Comparison of ENCODE assay signal across 9 cellular contexts in genomic region chr7:117873933-117874530, GRCh38. TPM values are rescaled to one million over a fixed set of nuclear protein-coding genes. Genes with fewer than 3 reads are reported as not detected.
A peak's percentile ranks its signal among the peaks of the same experiment; 100 is the strongest.
DNase-seq lines count a peak whose midpoint lies in the region; TF ChIP-seq lines count a peak whose summit lies in the region.
"Had no signal": no experiment of that assay in that cellular context is flagged by ENCODE, and none has a peak within 500 bp of the region (broad histone marks: within the 10 kb centered on the region; RNA-seq: fewer than 3 reads in every experiment).

No MANE protein-coding gene starts in this region.

- CTCF ChIA-PET in HEK293 (lab: Yijun Ruan, JAX): interaction anchor here (0.6 to 1.5 kb wide), 3 partner anchors 123 to 431 kb away, joined by 3 to 7 read pairs (median 4); no protein-coding TSS in a partner anchor

- peak overlapping the region; percentile 85; the same call in 1 of the 2 replicates for H3K27ac ChIP-seq in HEK293 (ENCODE audit: extremely low read depth, low read depth, low read length)
- peak overlapping the region; percentile 96 for H3K27ac ChIP-seq in angular gyrus (ENCODE audit: low read depth, low read length)
- H3K27ac ChIP-seq in iPS-20b (ENCODE audit: low read length): no peak overlapping the region
- no peak overlapping the region for H3K27ac ChIP-seq in skeletal muscle tissue (ENCODE audit: low read depth, low read length)

- H3K4me3 ChIP-seq in HEK293 (ENCODE audit: low read depth, low read length) (peak overlapping the region; percentile 76), iPS-20b (ENCODE audit: low read length) (peak overlapping the region; percentile 95), skeletal muscle tissue (ENCODE audit: low read length in 3 of 3) (peak overlapping the region; percentile 56 to 76 (median 72))

- H3K4me1 ChIP-seq in HEK293 (ENCODE audit: control insufficient read depth, insufficient read depth, low read length): peaks cover 14% of the 10 kb centered on the region
- H3K4me1 ChIP-seq in iPS-20b (ENCODE audit: insufficient read depth, low read length): peaks cover 49% of the 10 kb centered on the region
- peaks cover 7 to 15% (median 13%) of the 10 kb centered on the region in 3 donors for H3K4me1 ChIP-seq in skeletal muscle tissue (ENCODE audit: control insufficient read depth in 3 of 3, insufficient read depth in 3 of 3, low read length in 3 of 3)

- no peaks in the 10 kb centered on the region for H3K9me3 ChIP-seq in HEK293 (ENCODE audit: control insufficient read depth, insufficient read depth, low read depth, low read length)
- no peaks in the 10 kb centered on the region for H3K9me3 ChIP-seq in iPS-20b (ENCODE audit: insufficient read depth, low read depth, low read length)
- no peaks in the 10 kb centered on the region for H3K9me3 ChIP-seq in skeletal muscle tissue (ENCODE audit: control insufficient read depth in 3 of 3, low read length in 3 of 3)

- H3K36me3 ChIP-seq in HEK293 (ENCODE audit: control insufficient read depth in 2 of 2, insufficient read depth in 1 of 2, low read length in 2 of 2) (no peaks in the 10 kb centered on the region), iPS-20b (ENCODE audit: insufficient read depth, low read depth, low read length) (peaks cover 4% of the 10 kb centered on the region; the same call in 1 of the 2 replicates), skeletal muscle tissue (ENCODE audit: control insufficient read depth in 3 of 3, insufficient read depth in 3 of 3, low read length in 3 of 3) (no peaks in the 10 kb centered on the region)

- TF ChIP-seq CTCF in HEK293 (tag by site-specific recombination; IDR thresholded peaks at IDR 0.05) (no peak), GM10266 (IDR thresholded peaks at IDR 0.05; ENCODE audit: control insufficient read depth, insufficient read depth, low read depth, missing control alignments) (no peak)

- H3K9ac ChIP-seq in iPS-20b (ENCODE audit: low read depth, low read length) (peak overlapping the region; percentile 74; the same call in 1 of the 2 replicates), skeletal muscle tissue (ENCODE audit: low read depth in 1 of 3, low read length in 3 of 3) (peak overlapping the region in 2 of 3 donors; percentile 33 to 60)

- no peak for DNase-seq in NAMALWA (ENCODE audit: low spot score)
- DNase-seq in COLO829 (ENCODE audit: low spot score): no peak
- no peak for DNase-seq in GM10266 (ENCODE audit: extremely low spot score)
- no peak for DNase-seq in glomerular visceral epithelial cell (ENCODE audit: extremely low spot score)

- POLR2A ChIA-PET in HEK293 (lab: Yijun Ruan, JAX): interaction anchor here (0.6 to 0.8 kb wide), 2 partner anchors 32 to 204 kb away, joined by 3 to 4 read pairs; no protein-coding TSS in a partner anchor

- H3K27me3 ChIP-seq in iPS-20b (ENCODE audit: insufficient read depth, low read length): no peaks in the 10 kb centered on the region
- peaks cover 20 to 24% (median 22%) of the 10 kb centered on the region in 3 donors for H3K27me3 ChIP-seq in skeletal muscle tissue (ENCODE audit: control insufficient read depth in 3 of 3, insufficient read depth in 3 of 3, low read length in 3 of 3)

TF ChIP-seq in HEK293, 187 proteins besides CTCF, POLR2A, EP300 and RAD21:
- TF ChIP-seq, protein P1, sequence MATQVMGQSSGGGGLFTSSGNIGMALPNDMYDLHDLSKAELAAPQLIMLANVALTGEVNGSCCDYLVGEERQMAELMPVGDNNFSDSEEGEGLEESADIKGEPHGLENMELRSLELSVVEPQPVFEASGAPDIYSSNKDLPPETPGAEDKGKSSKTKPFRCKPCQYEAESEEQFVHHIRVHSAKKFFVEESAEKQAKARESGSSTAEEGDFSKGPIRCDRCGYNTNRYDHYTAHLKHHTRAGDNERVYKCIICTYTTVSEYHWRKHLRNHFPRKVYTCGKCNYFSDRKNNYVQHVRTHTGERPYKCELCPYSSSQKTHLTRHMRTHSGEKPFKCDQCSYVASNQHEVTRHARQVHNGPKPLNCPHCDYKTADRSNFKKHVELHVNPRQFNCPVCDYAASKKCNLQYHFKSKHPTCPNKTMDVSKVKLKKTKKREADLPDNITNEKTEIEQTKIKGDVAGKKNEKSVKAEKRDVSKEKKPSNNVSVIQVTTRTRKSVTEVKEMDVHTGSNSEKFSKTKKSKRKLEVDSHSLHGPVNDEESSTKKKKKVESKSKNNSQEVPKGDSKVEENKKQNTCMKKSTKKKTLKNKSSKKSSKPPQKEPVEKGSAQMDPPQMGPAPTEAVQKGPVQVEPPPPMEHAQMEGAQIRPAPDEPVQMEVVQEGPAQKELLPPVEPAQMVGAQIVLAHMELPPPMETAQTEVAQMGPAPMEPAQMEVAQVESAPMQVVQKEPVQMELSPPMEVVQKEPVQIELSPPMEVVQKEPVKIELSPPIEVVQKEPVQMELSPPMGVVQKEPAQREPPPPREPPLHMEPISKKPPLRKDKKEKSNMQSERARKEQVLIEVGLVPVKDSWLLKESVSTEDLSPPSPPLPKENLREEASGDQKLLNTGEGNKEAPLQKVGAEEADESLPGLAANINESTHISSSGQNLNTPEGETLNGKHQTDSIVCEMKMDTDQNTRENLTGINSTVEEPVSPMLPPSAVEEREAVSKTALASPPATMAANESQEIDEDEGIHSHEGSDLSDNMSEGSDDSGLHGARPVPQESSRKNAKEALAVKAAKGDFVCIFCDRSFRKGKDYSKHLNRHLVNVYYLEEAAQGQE (tag by site-specific recombination; IDR thresholded peaks at IDR 0.05): no peak
- peak; percentile 41; the same call in 1 of the 2 replicates for TF ChIP-seq PRDM1 (tag by site-specific recombination; IDR thresholded peaks at IDR 0.05)
- no peak for TF ChIP-seq SP2 (tag by site-specific recombination; IDR thresholded peaks at IDR 0.05)
- TF ChIP-seq ZNF138 (tag by site-specific recombination; IDR thresholded peaks at IDR 0.05; ENCODE audit: borderline replicate concordance): no peak
- peak; percentile 24; the same call in 1 of the 2 replicates for TF ChIP-seq ZNF335 (tag by site-specific recombination; conservative IDR thresholded peaks at IDR 0.05)
- TF ChIP-seq HOXC10 (CRISPR knock-in tag; IDR thresholded peaks at IDR 0.05): no peak
- peak; percentile 25 for TF ChIP-seq ZBTB20 (tag by site-specific recombination; IDR thresholded peaks at IDR 0.05)
- peak; percentile 32 for TF ChIP-seq ZBTB17 (tag by site-specific recombination; IDR thresholded peaks at IDR 0.05)
- TF ChIP-seq, protein P2, sequence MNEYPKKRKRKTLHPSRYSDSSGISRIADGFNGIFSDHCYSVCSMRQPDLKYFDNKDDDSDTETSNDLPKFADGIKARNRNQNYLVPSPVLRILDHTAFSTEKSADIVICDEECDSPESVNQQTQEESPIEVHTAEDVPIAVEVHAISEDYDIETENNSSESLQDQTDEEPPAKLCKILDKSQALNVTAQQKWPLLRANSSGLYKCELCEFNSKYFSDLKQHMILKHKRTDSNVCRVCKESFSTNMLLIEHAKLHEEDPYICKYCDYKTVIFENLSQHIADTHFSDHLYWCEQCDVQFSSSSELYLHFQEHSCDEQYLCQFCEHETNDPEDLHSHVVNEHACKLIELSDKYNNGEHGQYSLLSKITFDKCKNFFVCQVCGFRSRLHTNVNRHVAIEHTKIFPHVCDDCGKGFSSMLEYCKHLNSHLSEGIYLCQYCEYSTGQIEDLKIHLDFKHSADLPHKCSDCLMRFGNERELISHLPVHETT (tag by site-specific recombination; IDR thresholded peaks at IDR 0.05): no peak
- TF ChIP-seq, protein P3, sequence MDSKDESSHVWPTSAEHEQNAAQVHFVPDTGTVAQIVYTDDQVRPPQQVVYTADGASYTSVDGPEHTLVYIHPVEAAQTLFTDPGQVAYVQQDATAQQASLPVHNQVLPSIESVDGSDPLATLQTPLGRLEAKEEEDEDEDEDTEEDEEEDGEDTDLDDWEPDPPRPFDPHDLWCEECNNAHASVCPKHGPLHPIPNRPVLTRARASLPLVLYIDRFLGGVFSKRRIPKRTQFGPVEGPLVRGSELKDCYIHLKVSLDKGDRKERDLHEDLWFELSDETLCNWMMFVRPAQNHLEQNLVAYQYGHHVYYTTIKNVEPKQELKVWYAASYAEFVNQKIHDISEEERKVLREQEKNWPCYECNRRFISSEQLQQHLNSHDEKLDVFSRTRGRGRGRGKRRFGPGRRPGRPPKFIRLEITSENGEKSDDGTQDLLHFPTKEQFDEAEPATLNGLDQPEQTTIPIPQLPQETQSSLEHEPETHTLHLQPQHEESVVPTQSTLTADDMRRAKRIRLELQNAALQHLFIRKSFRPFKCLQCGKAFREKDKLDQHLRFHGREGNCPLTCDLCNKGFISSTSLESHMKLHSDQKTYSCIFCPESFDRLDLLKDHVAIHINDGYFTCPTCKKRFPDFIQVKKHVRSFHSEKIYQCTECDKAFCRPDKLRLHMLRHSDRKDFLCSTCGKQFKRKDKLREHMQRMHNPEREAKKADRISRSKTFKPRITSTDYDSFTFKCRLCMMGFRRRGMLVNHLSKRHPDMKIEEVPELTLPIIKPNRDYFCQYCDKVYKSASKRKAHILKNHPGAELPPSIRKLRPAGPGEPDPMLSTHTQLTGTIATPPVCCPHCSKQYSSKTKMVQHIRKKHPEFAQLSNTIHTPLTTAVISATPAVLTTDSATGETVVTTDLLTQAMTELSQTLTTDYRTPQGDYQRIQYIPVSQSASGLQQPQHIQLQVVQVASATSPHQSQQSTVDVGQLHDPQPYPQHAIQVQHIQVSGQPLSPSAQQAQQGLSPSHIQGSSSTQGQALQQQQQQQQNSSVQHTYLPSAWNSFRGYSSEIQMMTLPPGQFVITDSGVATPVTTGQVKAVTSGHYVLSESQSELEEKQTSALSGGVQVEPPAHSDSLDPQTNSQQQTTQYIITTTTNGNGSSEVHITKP (tag by site-specific recombination; IDR thresholded peaks at IDR 0.05): peak; percentile 33

RNA-seq across cellular contexts. Expression of gene CTTNBP2, which starts 0.8 kb away (rescaled TPM):
- 1.6 TPM for total RNA-seq in skeletal muscle tissue
- total RNA-seq: activated CD4-positive, alpha-beta memory T cell treated with anti-CD3 and anti-CD28 coated beads for 36 hours had no signal

Comparison
In these comparisons a context has a peak if more than half of its experiments do, and no peak if none do; other contexts are left out.
1. H3K27ac ChIP-seq: peak in HEK293 (single experiment) and angular gyrus (single experiment); none in iPS-20b (single experiment) and skeletal muscle tissue (single experiment).
2. Peak in every context shown above with its lines, with median percentiles within 50 percentile points of each other: H3K4me3 ChIP-seq.